In genomic region chr1:110224240-110224995, GRCh38 we compare ENCODE assay signal across 29 cellular contexts. TPM values are rescaled to one million over a fixed set of nuclear protein-coding genes. Genes with fewer than 3 reads are reported as not detected.
DNase-seq lines count a peak whose midpoint lies in the region; ATAC-seq, FAIRE-seq and TF ChIP-seq lines count a peak whose summit lies in the region.
"Had no signal": no experiment of that assay in that cellular context is flagged by ENCODE, and none has a peak within 500 bp of the region (broad histone marks: within the 10 kb centered on the region; RNA-seq: fewer than 3 reads in every experiment).

No MANE protein-coding gene starts in this region.

- H3K36me3 Mint-ChIP-seq in WTC11, result peaks cover 21% of the 10 kb centered on the region

- TF ChIP-seq EP300 in HepG2 (IDR thresholded peaks at IDR 0.05; ENCODE audit: low read depth in 2 of 2, low read length in 2 of 2) (no peak), HepG2 (CRISPR knock-in tag; IDR thresholded peaks at IDR 0.05; ENCODE audit: borderline replicate concordance) (no peak)

- no peak for TF ChIP-seq RAD21 in HepG2 (CRISPR knock-in tag; IDR thresholded peaks at IDR 0.05)

- H3K9me3 Mint-ChIP-seq in WTC11, result no peaks in the 10 kb centered on the region
- H3K9me3 Mint-ChIP-seq: CD14-positive monocyte; CD8-positive, alpha-beta memory T cell had no signal

- 11% methylated on average over 8 of the region's 8 CpGs for WGBS in HepG2 (ENCODE audit: low lambda C conversion rate)
- 57% methylated on average over 5 of the region's 8 CpGs for WGBS in right lobe of liver (ENCODE audit: insufficient coverage, low coverage, low lambda C conversion rate, missing lambda C conversion rate)
- WGBS in mesendoderm (ENCODE audit: extremely low coverage, insufficient coverage, low lambda C conversion rate), result no CpG with 5 or more reads among the region's 8 CpGs
- 86% methylated on average over 8 of the region's 8 CpGs for WGBS in smooth muscle cell (ENCODE audit: low lambda C conversion rate)

- no peaks in the 10 kb centered on the region for H3K36me3 ChIP-seq in HepG2 (replicated peaks in 1 of 2; ENCODE audit: control insufficient read depth in 1 of 2, insufficient read depth in 2 of 2, low read length in 2 of 2)
- H3K36me3 ChIP-seq in right lobe of liver, result no peaks in the 10 kb centered on the region
- peaks cover 8% of the 10 kb centered on the region for H3K36me3 ChIP-seq in mesendoderm (ENCODE audit: control insufficient read depth, insufficient read depth, low read length)
- peaks cover 5% of the 10 kb centered on the region; the same call in 1 of the 2 replicates for H3K36me3 ChIP-seq in HAP-1 (replicated peaks)
- no peaks in the 10 kb centered on the region for H3K36me3 ChIP-seq in smooth muscle cell (ENCODE audit: low read depth)
- H3K36me3 ChIP-seq: BE2C had no signal

- no peak overlapping the region for H3K18ac ChIP-seq in mesendoderm (ENCODE audit: low read length)

- CTCF ChIA-PET in HepG2 (lab: Yijun Ruan, JAX; ENCODE audit: low intra/inter-chr PET ratio, low total read pairs), result no interaction called here
- CTCF ChIA-PET in WTC11 (lab: Charles Lee), result interaction anchor here (1.2 to 2.3 kb wide), 3 partner anchors 12 to 88 kb away, joined by 4 to 15 read pairs (median 13); no protein-coding TSS in a partner anchor

- H3K27me3 ChIP-seq in HepG2 (ENCODE audit: control insufficient read depth in 1 of 2, insufficient read depth in 2 of 2, low read length in 2 of 2) (peaks cover 0 to 4% of the 10 kb centered on the region in 2 experiments; a peak in 2 of 5 replicates), right lobe of liver (no peaks in the 10 kb centered on the region), mesendoderm (ENCODE audit: insufficient read depth, low read length, poor library complexity) (no peaks in the 10 kb centered on the region), HAP-1 (ENCODE audit: low read depth) (no peaks in the 10 kb centered on the region), smooth muscle cell (ENCODE audit: low read depth) (no peaks in the 10 kb centered on the region)
- H3K27me3 ChIP-seq: BE2C had no signal

- H3K4ac ChIP-seq in mesendoderm (ENCODE audit: low read depth, low read length), result no peak overlapping the region

- no peaks in the 10 kb centered on the region for H3K27me3 Mint-ChIP-seq in WTC11 (ENCODE audit: low read depth)

- no peak overlapping the region for H3K4me3 Mint-ChIP-seq in WTC11
- H3K4me3 Mint-ChIP-seq: CD14-positive monocyte; CD8-positive, alpha-beta memory T cell had no signal

- no peak overlapping the region for H3K4me2 ChIP-seq in HepG2 (ENCODE audit: low read depth, low read length)
- no peak overlapping the region for H3K4me2 ChIP-seq in mesendoderm (ENCODE audit: low read length)
- no peak overlapping the region for H3K4me2 ChIP-seq in smooth muscle cell

- peaks cover 14% of the 10 kb centered on the region for H3K4me1 Mint-ChIP-seq in WTC11
- H3K4me1 Mint-ChIP-seq: CD8-positive, alpha-beta memory T cell had no signal

- intact Hi-C loops in HepG2 (cut with micrococcal nuclease; ENCODE audit: unreplicated experiment), result no loop called here
- intact Hi-C loops in right lobe of liver (cut with DNase I), result no loop called here

- H2BK120ac ChIP-seq in mesendoderm (ENCODE audit: low read depth, low read length), result no peak overlapping the region

- no peak overlapping the region for H3K4me3 ChIP-seq in HepG2 (replicated peaks in 1 of 3; ENCODE audit: insufficient read depth in 1 of 3, low read depth in 2 of 3, low read length in 3 of 3)
- no peak overlapping the region for H3K4me3 ChIP-seq in right lobe of liver
- no peak overlapping the region for H3K4me3 ChIP-seq in mesendoderm (ENCODE audit: low read length)
- no peak overlapping the region for H3K4me3 ChIP-seq in HAP-1
- no peak overlapping the region for H3K4me3 ChIP-seq in smooth muscle cell
- H3K4me3 ChIP-seq: GM23248 had no signal

- no peak overlapping the region for H4K5ac ChIP-seq in mesendoderm (ENCODE audit: low read length)

- no TSS peak for BruUV-seq in HepG2 (replicated peaks; lab: Mats Ljungman, UMichigan)

- no peaks in the 10 kb centered on the region for H3K79me2 ChIP-seq in HepG2 (ENCODE audit: insufficient read depth, low read length)
- H3K79me2 ChIP-seq in mesendoderm (ENCODE audit: control insufficient read depth, insufficient read depth, low read length), result peaks cover 15% of the 10 kb centered on the region
- H3K79me2 ChIP-seq in smooth muscle cell (ENCODE audit: low read depth), result no peaks in the 10 kb centered on the region

- peak; percentile 77 for ATAC-seq in HepG2
- no peak for ATAC-seq in right lobe of liver
- ATAC-seq in WTC11, result no peak
- ATAC-seq in GM19035 (IDR thresholded peaks at IDR 0.05; ENCODE audit: unreplicated experiment), result no peak
- ATAC-seq in GM21515 (IDR thresholded peaks at IDR 0.05; ENCODE audit: unreplicated experiment), result no peak
- ATAC-seq: PC-3 had no signal

- H3K27ac ChIP-seq in HepG2 (ENCODE audit: extremely low read length, insufficient read depth, low read length) (no peak overlapping the region), right lobe of liver (no peak overlapping the region), mesendoderm (ENCODE audit: low read depth, low read length) (no peak overlapping the region), smooth muscle cell (ENCODE audit: low read depth) (no peak overlapping the region)
- H3K27ac ChIP-seq: GM23248 had no signal

- TF ChIP-seq POLR2A in HepG2 (IDR thresholded peaks at IDR 0.05; ENCODE audit: insufficient read depth in 1 of 2, low read depth in 2 of 2, low read length in 2 of 2) (no peak), right lobe of liver (IDR thresholded peaks at IDR 0.05) (no peak)

- no peaks in the 10 kb centered on the region for H3F3A ChIP-seq in smooth muscle cell (ENCODE audit: low read depth)

- H3K9ac ChIP-seq in HepG2 (ENCODE audit: insufficient read depth, low read depth, low read length), result no peak overlapping the region
- H3K9ac ChIP-seq in mesendoderm (ENCODE audit: low read length), result no peak overlapping the region
- no peak overlapping the region for H3K9ac ChIP-seq in smooth muscle cell (ENCODE audit: low read depth)
- H3K9ac ChIP-seq: GM23248 had no signal

- in situ Hi-C loops in HepG2 (cut with HindIII; ENCODE audit: extremely low pct_ligation_motif_present, low pct_unique_long_range_greater_than_20kb), result no loop called here
- in situ Hi-C loops in HAP-1 (cut with MboI; ENCODE audit: low sequenced_read_pairs), result no loop called here

- no peak overlapping the region for H4K8ac ChIP-seq in mesendoderm (ENCODE audit: low read depth, low read length)

- no peak for FAIRE-seq in HepG2 (lab: Jason Lieb, UNC)

- H3K56ac ChIP-seq in mesendoderm (ENCODE audit: low read length), result no peak overlapping the region

- no peak for TF ChIP-seq CTCF in HepG2 (CRISPR knock-in tag; IDR thresholded peaks at IDR 0.05)
- TF ChIP-seq CTCF in right lobe of liver (IDR thresholded peaks at IDR 0.05), result no peak
- TF ChIP-seq CTCF in WTC11 (IDR thresholded peaks at IDR 0.05), result no peak
- no peak for TF ChIP-seq CTCF in smooth muscle cell (IDR thresholded peaks at IDR 0.05; ENCODE audit: borderline replicate concordance, insufficient read depth, poor library complexity, severe bottlenecking)

- H2AFZ ChIP-seq in HepG2 (ENCODE audit: low read length), result no peak overlapping the region
- no peak overlapping the region for H2AFZ ChIP-seq in smooth muscle cell (ENCODE audit: low read depth)
- H2AFZ ChIP-seq: GM23248 had no signal

- H3K23ac ChIP-seq in mesendoderm (ENCODE audit: low read length), result no peak overlapping the region

- peaks cover 12% of the 10 kb centered on the region; the same call in 1 of the 2 replicates for H3K4me1 ChIP-seq in HepG2 (ENCODE audit: insufficient read depth, low read length)
- no peaks in the 10 kb centered on the region for H3K4me1 ChIP-seq in right lobe of liver
- H3K4me1 ChIP-seq in mesendoderm (ENCODE audit: control insufficient read depth, low read depth, low read length), result no peaks in the 10 kb centered on the region
- no peaks in the 10 kb centered on the region for H3K4me1 ChIP-seq in HAP-1
- H3K4me1 ChIP-seq in smooth muscle cell (ENCODE audit: low read depth), result no peaks in the 10 kb centered on the region

- peak; percentile 61 for DNase-seq in HepG2 (ENCODE audit: low spot score)
- no peak for DNase-seq in right lobe of liver
- DNase-seq in WTC11 (ENCODE audit: low spot score), result no peak
- DNase-seq in mesendoderm, result peak; percentile 76
- no peak for DNase-seq in HAP-1 (ENCODE audit: low spot score in 2 of 2)
- DNase-seq in smooth muscle cell (lab: John Stamatoyannopoulos, UW; ENCODE audit: unreplicated experiment), result no peak
- DNase-seq: 8988T; ACHN; BE2C; Calu3; CD8-positive, alpha-beta memory T cell; DND-41; GM23248; HCEC 1CT; Kasumi-1; MV-4-11; NCI-H1105; NCI-H1436 treated with DMSO at 0.1 percent for 48 hours; NCI-H1930; NCI-H2107; NCI-H446 treated with DMSO at 0.1 percent for 48 hours; NCI-H526; NCI-H82; NK-92 treated with Interleukin-12 subunit alpha and Interleukin-12 subunit beta, amount 100 ng/mL, for 24 hours; PC-3; SHP77 had no signal

- H2BK5ac ChIP-seq in mesendoderm (ENCODE audit: low read length), result no peak overlapping the region

- POLR2A ChIA-PET in HepG2 (lab: Yijun Ruan, JAX) (no interaction called here), WTC11 (lab: Charles Lee) (no interaction called here)

- H4K20me1 ChIP-seq in HepG2 (ENCODE audit: insufficient read depth, low read length) (no peaks in the 10 kb centered on the region), smooth muscle cell (ENCODE audit: low read depth) (peaks cover 19% of the 10 kb centered on the region)

- H3K9me3 ChIP-seq in HepG2 (ENCODE audit: low read length), result no peaks in the 10 kb centered on the region
- no peaks in the 10 kb centered on the region for H3K9me3 ChIP-seq in right lobe of liver
- no peaks in the 10 kb centered on the region for H3K9me3 ChIP-seq in HAP-1
- no peaks in the 10 kb centered on the region for H3K9me3 ChIP-seq in smooth muscle cell (replicated peaks; ENCODE audit: low read depth)
- H3K9me3 ChIP-seq: BE2C had no signal

- peak overlapping the region; percentile 72; the same call in 1 of the 2 replicates for H3K27ac Mint-ChIP-seq in WTC11

- peaks cover 26% of the 10 kb centered on the region for H3K79me1 ChIP-seq in mesendoderm (ENCODE audit: low read length)

- H2BK15ac ChIP-seq in mesendoderm (replicated peaks; ENCODE audit: low read depth), result no peak overlapping the region

- H2AK5ac ChIP-seq in mesendoderm (ENCODE audit: low read length), result no peak overlapping the region

RNA-seq across cellular contexts. Expression of gene KCNC4, which starts 14.3 kb away (rescaled TPM):
- total RNA-seq in HepG2 (2016; rRNA removed; fragmentation: Illumina TruSeq; extraction: Trizol) (0.20 and 0.24 TPM in 2 replicates), right lobe of liver (1 to 10 TPM in 4 of 6 experiments, under 1 TPM in 2; 0.37 to 4.4 (median 1.7) TPM), WTC11 (2021) (19.9 to 21.9 TPM (median 21.9 TPM) in 3 replicates), smooth muscle cell (2.0 and 4.6 TPM in 2 replicates)
- total RNA-seq in HepG2 (2016; cell fraction: cytosol; rRNA removed; fragmentation: Illumina TruSeq; extraction: Trizol; ENCODE audit: low read depth), result not detected in 2 replicates
- 0.16 and 0.17 TPM in 2 replicates for total RNA-seq in HepG2 (2016; cell fraction: insoluble cytoplasmic fraction; rRNA removed; fragmentation: Illumina TruSeq; extraction: Trizol)
- 0.12 and 0.14 TPM in 2 replicates for total RNA-seq in HepG2 (2016; cell fraction: membrane; rRNA removed; fragmentation: Illumina TruSeq; extraction: Trizol)
- total RNA-seq in HepG2 (2016; cell fraction: nucleus; rRNA removed; fragmentation: Illumina TruSeq; extraction: Trizol), result 0.12 and 0.16 TPM in 2 replicates
- polyA plus RNA-seq in HepG2 (2011; rRNA removed) (0.66 and 1.0 TPM in 2 replicates), smooth muscle cell (5.3 and 6.0 TPM in 2 replicates)
- polyA plus RNA-seq in HepG2 (2011; cell fraction: cytosol; rRNA removed), result 0.55 and 0.56 TPM in 2 replicates
- polyA plus RNA-seq in HepG2 (2011; cell fraction: nucleus; rRNA removed), result 3.7 and 4.6 TPM in 2 replicates
- polyA plus RNA-seq in HepG2 (2012), result 1.3 TPM in 2 replicates
- polyA plus RNA-seq in HepG2 (2016; cell fraction: cytosol; fragmentation: Illumina TruSeq; extraction: Trizol; ENCODE audit: low read depth), result 0.08 TPM in 2 replicates
- 0.13 and 0.24 TPM in 2 replicates for polyA plus RNA-seq in HepG2 (2016; cell fraction: insoluble cytoplasmic fraction; fragmentation: Illumina TruSeq; extraction: Trizol; ENCODE audit: low read depth)
- 0.26 and 0.33 TPM in 2 replicates for polyA plus RNA-seq in HepG2 (2016; cell fraction: membrane; fragmentation: Illumina TruSeq; extraction: Trizol; ENCODE audit: low read depth)
- 0.29 and 0.31 TPM in 2 replicates for polyA plus RNA-seq in HepG2 (2016; cell fraction: nucleus; fragmentation: Illumina TruSeq; extraction: Trizol; ENCODE audit: insufficient read depth, low read depth)
- 2.0 and 16.9 TPM in 2 replicates for polyA minus RNA-seq in HepG2 (2011; rRNA and poly(A)+ RNA removed; ENCODE audit: low replicate concordance)
- 0.26 and 0.59 TPM in 2 replicates for polyA minus RNA-seq in HepG2 (2011; cell fraction: cytosol; rRNA and poly(A)+ RNA removed)
- 1.4 and 2.2 TPM in 2 replicates for polyA minus RNA-seq in HepG2 (2011; cell fraction: nucleus; rRNA and poly(A)+ RNA removed)
- polyA plus RNA-seq in mesendoderm (2013, experiment 1 of 2), result 6.3 TPM
- 6.0 TPM for polyA plus RNA-seq in mesendoderm (2013, experiment 2 of 2)

Comparison
In these comparisons a context has a peak if more than half of its experiments do, and no peak if none do; other contexts are left out.
1. DNase-seq: peak in HepG2 (single experiment) and mesendoderm (single experiment); none in right lobe of liver (0 of 3), WTC11 (single experiment), HAP-1 (0 of 2) and smooth muscle cell (single experiment).
2. Of the 50 proteins assayed by ChIP-seq in both HepG2 and WTC11: peak only in HepG2: PRDM15; only in WTC11: none; in both: none; in neither: 49.